ENCODE assay signal across 1 cellular context in the genomic region with DNA sequence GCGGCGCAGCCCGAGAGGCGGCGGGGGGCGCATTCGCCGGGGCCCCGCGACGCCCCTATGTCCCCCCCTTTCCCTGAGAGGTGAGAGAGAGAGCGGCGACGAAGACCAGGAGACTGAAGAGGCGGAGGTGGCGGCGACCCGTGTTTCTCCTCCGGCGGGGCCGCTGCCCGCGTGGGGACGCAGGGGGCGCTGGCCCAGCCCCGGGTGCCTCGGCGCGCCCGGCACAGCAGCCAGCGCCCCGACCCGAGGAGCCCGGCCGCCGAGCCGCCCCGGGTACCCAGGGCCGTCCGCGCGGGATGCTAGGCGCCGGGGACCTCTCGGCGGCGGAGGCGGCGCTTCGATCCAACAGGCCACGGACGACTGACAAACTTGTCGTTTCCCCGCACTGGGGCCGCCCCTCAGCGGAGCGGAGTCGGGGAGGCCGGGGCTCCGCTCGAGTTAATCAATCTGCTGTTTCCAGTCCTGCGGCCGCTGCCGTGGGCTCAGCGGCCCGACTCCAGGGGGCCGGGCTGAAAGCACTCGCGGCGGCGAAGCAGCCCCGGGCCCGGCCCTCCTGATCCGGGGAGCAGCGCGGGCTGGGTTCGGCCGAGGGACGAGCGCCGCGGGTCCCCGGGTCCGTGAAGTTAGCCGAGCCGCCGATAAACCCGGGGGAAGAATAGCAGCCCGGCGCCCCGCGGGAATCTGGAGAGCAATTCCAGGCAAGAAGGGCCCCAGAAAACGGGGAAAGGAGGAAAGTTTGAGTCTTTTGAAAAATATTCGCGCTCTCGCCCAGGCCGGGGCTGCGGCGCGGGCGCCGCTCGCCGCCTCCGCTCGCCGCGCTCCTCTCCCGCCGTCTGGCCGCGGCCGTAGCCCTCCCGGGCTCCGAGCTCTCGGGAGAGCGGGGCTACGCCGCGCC.
A peak's percentile ranks its signal among the peaks of the same experiment; 100 is the strongest.
TF ChIP-seq lines count a peak whose summit lies in the region.

No MANE protein-coding gene starts in this region.

TF ChIP-seq in HepG2, 621 proteins besides CTCF, POLR2A, EP300 and RAD21 (continued from another document):
- TF ChIP-seq, protein P1, sequence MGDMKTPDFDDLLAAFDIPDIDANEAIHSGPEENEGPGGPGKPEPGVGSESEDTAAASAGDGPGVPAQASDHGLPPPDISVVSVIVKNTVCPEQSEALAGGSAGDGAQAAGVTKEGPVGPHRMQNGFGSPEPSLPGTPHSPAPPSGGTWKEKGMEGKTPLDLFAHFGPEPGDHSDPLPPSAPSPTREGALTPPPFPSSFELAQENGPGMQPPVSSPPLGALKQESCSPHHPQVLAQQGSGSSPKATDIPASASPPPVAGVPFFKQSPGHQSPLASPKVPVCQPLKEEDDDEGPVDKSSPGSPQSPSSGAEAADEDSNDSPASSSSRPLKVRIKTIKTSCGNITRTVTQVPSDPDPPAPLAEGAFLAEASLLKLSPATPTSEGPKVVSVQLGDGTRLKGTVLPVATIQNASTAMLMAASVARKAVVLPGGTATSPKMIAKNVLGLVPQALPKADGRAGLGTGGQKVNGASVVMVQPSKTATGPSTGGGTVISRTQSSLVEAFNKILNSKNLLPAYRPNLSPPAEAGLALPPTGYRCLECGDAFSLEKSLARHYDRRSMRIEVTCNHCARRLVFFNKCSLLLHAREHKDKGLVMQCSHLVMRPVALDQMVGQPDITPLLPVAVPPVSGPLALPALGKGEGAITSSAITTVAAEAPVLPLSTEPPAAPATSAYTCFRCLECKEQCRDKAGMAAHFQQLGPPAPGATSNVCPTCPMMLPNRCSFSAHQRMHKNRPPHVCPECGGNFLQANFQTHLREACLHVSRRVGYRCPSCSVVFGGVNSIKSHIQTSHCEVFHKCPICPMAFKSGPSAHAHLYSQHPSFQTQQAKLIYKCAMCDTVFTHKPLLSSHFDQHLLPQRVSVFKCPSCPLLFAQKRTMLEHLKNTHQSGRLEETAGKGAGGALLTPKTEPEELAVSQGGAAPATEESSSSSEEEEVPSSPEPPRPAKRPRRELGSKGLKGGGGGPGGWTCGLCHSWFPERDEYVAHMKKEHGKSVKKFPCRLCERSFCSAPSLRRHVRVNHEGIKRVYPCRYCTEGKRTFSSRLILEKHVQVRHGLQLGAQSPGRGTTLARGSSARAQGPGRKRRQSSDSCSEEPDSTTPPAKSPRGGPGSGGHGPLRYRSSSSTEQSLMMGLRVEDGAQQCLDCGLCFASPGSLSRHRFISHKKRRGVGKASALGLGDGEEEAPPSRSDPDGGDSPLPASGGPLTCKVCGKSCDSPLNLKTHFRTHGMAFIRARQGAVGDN (CRISPR knock-in tag; IDR thresholded peaks at IDR 0.05), result peak; percentile 39
- TF ChIP-seq, protein P2, sequence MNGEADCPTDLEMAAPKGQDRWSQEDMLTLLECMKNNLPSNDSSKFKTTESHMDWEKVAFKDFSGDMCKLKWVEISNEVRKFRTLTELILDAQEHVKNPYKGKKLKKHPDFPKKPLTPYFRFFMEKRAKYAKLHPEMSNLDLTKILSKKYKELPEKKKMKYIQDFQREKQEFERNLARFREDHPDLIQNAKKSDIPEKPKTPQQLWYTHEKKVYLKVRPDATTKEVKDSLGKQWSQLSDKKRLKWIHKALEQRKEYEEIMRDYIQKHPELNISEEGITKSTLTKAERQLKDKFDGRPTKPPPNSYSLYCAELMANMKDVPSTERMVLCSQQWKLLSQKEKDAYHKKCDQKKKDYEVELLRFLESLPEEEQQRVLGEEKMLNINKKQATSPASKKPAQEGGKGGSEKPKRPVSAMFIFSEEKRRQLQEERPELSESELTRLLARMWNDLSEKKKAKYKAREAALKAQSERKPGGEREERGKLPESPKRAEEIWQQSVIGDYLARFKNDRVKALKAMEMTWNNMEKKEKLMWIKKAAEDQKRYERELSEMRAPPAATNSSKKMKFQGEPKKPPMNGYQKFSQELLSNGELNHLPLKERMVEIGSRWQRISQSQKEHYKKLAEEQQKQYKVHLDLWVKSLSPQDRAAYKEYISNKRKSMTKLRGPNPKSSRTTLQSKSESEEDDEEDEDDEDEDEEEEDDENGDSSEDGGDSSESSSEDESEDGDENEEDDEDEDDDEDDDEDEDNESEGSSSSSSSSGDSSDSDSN (CRISPR knock-in tag; IDR thresholded peaks at IDR 0.05), result peak; percentile 72
- peak; percentile 34; the same call in 1 of the 2 replicates for TF ChIP-seq TMF1 (CRISPR knock-in tag; IDR thresholded peaks at IDR 0.05; ENCODE audit: low read depth)
- TF ChIP-seq HDAC1 (CRISPR knock-in tag; IDR thresholded peaks at IDR 0.05), result no peak
- TF ChIP-seq EZH2 (conservative IDR thresholded peaks at IDR 0.05; ENCODE audit: low read depth, low read length), result peak; percentile 59; the same call in 1 of the 2 replicates
- TF ChIP-seq ZSCAN20 (CRISPR knock-in tag; IDR thresholded peaks at IDR 0.05; ENCODE audit: borderline replicate concordance), result peak; percentile 75; the same call in 1 of the 2 replicates
- TF ChIP-seq, protein P3, sequence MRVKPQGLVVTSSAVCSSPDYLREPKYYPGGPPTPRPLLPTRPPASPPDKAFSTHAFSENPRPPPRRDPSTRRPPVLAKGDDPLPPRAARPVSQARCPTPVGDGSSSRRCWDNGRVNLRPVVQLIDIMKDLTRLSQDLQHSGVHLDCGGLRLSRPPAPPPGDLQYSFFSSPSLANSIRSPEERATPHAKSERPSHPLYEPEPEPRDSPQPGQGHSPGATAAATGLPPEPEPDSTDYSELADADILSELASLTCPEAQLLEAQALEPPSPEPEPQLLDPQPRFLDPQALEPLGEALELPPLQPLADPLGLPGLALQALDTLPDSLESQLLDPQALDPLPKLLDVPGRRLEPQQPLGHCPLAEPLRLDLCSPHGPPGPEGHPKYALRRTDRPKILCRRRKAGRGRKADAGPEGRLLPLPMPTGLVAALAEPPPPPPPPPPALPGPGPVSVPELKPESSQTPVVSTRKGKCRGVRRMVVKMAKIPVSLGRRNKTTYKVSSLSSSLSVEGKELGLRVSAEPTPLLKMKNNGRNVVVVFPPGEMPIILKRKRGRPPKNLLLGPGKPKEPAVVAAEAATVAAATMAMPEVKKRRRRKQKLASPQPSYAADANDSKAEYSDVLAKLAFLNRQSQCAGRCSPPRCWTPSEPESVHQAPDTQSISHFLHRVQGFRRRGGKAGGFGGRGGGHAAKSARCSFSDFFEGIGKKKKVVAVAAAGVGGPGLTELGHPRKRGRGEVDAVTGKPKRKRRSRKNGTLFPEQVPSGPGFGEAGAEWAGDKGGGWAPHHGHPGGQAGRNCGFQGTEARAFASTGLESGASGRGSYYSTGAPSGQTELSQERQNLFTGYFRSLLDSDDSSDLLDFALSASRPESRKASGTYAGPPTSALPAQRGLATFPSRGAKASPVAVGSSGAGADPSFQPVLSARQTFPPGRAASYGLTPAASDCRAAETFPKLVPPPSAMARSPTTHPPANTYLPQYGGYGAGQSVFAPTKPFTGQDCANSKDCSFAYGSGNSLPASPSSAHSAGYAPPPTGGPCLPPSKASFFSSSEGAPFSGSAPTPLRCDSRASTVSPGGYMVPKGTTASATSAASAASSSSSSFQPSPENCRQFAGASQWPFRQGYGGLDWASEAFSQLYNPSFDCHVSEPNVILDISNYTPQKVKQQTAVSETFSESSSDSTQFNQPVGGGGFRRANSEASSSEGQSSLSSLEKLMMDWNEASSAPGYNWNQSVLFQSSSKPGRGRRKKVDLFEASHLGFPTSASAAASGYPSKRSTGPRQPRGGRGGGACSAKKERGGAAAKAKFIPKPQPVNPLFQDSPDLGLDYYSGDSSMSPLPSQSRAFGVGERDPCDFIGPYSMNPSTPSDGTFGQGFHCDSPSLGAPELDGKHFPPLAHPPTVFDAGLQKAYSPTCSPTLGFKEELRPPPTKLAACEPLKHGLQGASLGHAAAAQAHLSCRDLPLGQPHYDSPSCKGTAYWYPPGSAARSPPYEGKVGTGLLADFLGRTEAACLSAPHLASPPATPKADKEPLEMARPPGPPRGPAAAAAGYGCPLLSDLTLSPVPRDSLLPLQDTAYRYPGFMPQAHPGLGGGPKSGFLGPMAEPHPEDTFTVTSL (CRISPR knock-in tag; IDR thresholded peaks at IDR 0.05; ENCODE audit: borderline replicate concordance), result no peak
- TF ChIP-seq ZNF891 (CRISPR knock-in tag; IDR thresholded peaks at IDR 0.05), result 0 out of 2 replicates have a peak, but pooled peaks have one; percentile 7
- TF ChIP-seq, protein P4, sequence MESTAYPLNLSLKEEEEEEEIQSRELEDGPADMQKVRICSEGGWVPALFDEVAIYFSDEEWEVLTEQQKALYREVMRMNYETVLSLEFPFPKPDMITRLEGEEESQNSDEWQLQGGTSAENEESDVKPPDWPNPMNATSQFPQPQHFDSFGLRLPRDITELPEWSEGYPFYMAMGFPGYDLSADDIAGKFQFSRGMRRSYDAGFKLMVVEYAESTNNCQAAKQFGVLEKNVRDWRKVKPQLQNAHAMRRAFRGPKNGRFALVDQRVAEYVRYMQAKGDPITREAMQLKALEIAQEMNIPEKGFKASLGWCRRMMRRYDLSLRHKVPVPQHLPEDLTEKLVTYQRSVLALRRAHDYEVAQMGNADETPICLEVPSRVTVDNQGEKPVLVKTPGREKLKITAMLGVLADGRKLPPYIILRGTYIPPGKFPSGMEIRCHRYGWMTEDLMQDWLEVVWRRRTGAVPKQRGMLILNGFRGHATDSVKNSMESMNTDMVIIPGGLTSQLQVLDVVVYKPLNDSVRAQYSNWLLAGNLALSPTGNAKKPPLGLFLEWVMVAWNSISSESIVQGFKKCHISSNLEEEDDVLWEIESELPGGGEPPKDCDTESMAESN (CRISPR knock-in tag; conservative IDR thresholded peaks at IDR 0.05), result no peak
- TF ChIP-seq, protein P5, sequence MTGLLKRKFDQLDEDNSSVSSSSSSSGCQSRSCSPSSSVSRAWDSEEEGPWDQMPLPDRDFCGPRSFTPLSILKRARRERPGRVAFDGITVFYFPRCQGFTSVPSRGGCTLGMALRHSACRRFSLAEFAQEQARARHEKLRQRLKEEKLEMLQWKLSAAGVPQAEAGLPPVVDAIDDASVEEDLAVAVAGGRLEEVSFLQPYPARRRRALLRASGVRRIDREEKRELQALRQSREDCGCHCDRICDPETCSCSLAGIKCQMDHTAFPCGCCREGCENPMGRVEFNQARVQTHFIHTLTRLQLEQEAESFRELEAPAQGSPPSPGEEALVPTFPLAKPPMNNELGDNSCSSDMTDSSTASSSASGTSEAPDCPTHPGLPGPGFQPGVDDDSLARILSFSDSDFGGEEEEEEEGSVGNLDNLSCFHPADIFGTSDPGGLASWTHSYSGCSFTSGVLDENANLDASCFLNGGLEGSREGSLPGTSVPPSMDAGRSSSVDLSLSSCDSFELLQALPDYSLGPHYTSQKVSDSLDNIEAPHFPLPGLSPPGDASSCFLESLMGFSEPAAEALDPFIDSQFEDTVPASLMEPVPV (CRISPR knock-in tag; IDR thresholded peaks at IDR 0.05), result 0 out of 2 replicates have a peak, but pooled peaks have one; percentile 30
- peak; percentile 22; the same call in 1 of the 2 replicates for TF ChIP-seq GABPB1 (CRISPR knock-in tag; IDR thresholded peaks at IDR 0.05)
- TF ChIP-seq THYN1 (CRISPR knock-in tag; IDR thresholded peaks at IDR 0.05; ENCODE audit: borderline replicate concordance, low read depth), result no peak
- TF ChIP-seq SALL1 (CRISPR knock-in tag; IDR thresholded peaks at IDR 0.05), result 0 out of 2 replicates have a peak, but pooled peaks have one; percentile 15
- TF ChIP-seq, protein P6, sequence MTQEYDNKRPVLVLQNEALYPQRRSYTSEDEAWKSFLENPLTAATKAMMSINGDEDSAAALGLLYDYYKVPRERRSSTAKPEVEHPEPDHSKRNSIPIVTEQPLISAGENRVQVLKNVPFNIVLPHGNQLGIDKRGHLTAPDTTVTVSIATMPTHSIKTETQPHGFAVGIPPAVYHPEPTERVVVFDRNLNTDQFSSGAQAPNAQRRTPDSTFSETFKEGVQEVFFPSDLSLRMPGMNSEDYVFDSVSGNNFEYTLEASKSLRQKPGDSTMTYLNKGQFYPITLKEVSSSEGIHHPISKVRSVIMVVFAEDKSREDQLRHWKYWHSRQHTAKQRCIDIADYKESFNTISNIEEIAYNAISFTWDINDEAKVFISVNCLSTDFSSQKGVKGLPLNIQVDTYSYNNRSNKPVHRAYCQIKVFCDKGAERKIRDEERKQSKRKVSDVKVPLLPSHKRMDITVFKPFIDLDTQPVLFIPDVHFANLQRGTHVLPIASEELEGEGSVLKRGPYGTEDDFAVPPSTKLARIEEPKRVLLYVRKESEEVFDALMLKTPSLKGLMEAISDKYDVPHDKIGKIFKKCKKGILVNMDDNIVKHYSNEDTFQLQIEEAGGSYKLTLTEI (CRISPR knock-in tag; conservative IDR thresholded peaks at IDR 0.05), result no peak
- TF ChIP-seq BCL6 (CRISPR knock-in tag; IDR thresholded peaks at IDR 0.05), result peak; percentile 13; the same call in 1 of the 2 replicates
